In the genomic region with DNA sequence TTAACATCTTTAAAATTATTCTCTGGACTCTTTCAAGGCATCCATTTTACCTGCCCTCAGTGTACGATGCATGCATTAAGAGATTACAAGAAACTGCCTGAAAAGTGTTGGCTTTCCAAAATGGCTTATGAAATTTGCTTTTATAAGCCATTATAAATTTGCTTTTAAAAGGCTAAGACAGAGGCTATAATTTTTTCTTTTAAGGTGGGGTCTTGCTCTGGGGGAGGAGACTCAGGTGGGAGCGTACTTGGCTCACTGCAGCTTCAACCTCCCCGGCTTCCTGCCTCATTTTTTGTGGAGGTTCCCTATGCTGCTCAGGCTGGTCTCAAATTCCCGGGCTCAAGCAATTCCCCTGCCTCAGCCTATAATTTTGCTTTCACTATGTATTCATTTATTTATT, we compare ENCODE assay signal across 1 cellular context.
TF ChIP-seq lines count a peak whose summit lies in the region.

No MANE protein-coding gene starts in this region.

TF ChIP-seq in HepG2, 621 proteins besides CTCF, POLR2A, EP300 and RAD21 (continued from another document):
- TF ChIP-seq, protein P1, sequence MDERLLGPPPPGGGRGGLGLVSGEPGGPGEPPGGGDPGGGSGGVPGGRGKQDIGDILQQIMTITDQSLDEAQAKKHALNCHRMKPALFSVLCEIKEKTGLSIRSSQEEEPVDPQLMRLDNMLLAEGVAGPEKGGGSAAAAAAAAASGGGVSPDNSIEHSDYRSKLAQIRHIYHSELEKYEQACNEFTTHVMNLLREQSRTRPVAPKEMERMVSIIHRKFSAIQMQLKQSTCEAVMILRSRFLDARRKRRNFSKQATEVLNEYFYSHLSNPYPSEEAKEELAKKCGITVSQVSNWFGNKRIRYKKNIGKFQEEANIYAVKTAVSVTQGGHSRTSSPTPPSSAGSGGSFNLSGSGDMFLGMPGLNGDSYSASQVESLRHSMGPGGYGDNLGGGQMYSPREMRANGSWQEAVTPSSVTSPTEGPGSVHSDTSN (CRISPR knock-in tag; IDR thresholded peaks at IDR 0.05): no peak
